Comparison of ENCODE assay signal across 22 cellular contexts in genomic region chr3:86562095-86562494, GRCh38.
A peak's percentile ranks its signal among the peaks of the same experiment; 100 is the strongest.
DNase-seq lines count a peak whose midpoint lies in the region; ATAC-seq and TF ChIP-seq lines count a peak whose summit lies in the region.
"Had no signal": no experiment of that assay in that cellular context is flagged by ENCODE, and none has a peak within 500 bp of the region (broad histone marks: within the 10 kb centered on the region; RNA-seq: fewer than 3 reads in every experiment).

No MANE protein-coding gene starts in this region.

- no peak for ATAC-seq in activated CD8-positive, alpha-beta T cell treated with anti-CD3 and anti-CD28 coated beads for 36 hours
- ATAC-seq: Panc1, T-cell had no signal

- no peak overlapping the region for H3K27ac Mint-ChIP-seq in activated CD8-positive, alpha-beta T cell treated with anti-CD3 and anti-CD28 coated beads for 36 hours
- H3K27ac Mint-ChIP-seq: CD4-positive, CD25-positive, alpha-beta regulatory T cell; IgD-negative memory B cell; T-cell had no signal

- H2BK15ac ChIP-seq in neuronal stem cell (ENCODE audit: low read length), result no peak overlapping the region

- TF ChIP-seq CTCF in hepatocyte (IDR thresholded peaks at IDR 0.05; ENCODE audit: poor library complexity), result no peak
- TF ChIP-seq CTCF in activated CD8-positive, alpha-beta T cell treated with anti-CD3 and anti-CD28 coated beads for 36 hours (IDR thresholded peaks at IDR 0.05), result no peak

- intact Hi-C loops in activated CD8-positive, alpha-beta T cell treated with anti-CD3 and anti-CD28 coated beads for 36 hours (cut with micrococcal nuclease), result no loop called here

- POLR2A ChIA-PET in activated CD8-positive, alpha-beta T cell treated with anti-CD3 and anti-CD28 coated beads for 36 hours (lab: Charles Lee), result no interaction called here

- H2AFZ ChIP-seq in hepatocyte (peak overlapping the region; percentile 39), neuronal stem cell (ENCODE audit: low read length) (peak overlapping the region; percentile 71)

- WGBS in HUES64, result 15% methylated on average over 1 of the region's 1 CpG
- 44% methylated on average over 1 of the region's 1 CpG for WGBS in hepatocyte (ENCODE audit: low lambda C conversion rate, missing lambda C conversion rate)
- no CpG with 5 or more reads among the region's 1 CpG for WGBS in neuronal stem cell (ENCODE audit: extremely low coverage in 2 of 2, insufficient read length in 2 of 2, insufficient replicate concordance in 1 of 2), 2 donors

- peaks cover 1% of the 10 kb centered on the region for H3K9me3 Mint-ChIP-seq in activated CD8-positive, alpha-beta T cell treated with anti-CD3 and anti-CD28 coated beads for 36 hours
- H3K9me3 Mint-ChIP-seq: IgD-negative memory B cell had no signal

- H3K4me3 Mint-ChIP-seq in activated CD8-positive, alpha-beta T cell treated with anti-CD3 and anti-CD28 coated beads for 36 hours, result no peak overlapping the region
- H3K4me3 Mint-ChIP-seq: CD4-positive, CD25-positive, alpha-beta regulatory T cell; IgD-negative memory B cell; T-cell had no signal

- no peaks in the 10 kb centered on the region for H3K27me3 Mint-ChIP-seq in activated CD8-positive, alpha-beta T cell treated with anti-CD3 and anti-CD28 coated beads for 36 hours
- H3K27me3 Mint-ChIP-seq: CD4-positive, CD25-positive, alpha-beta regulatory T cell; IgD-negative memory B cell; T-cell had no signal

- no peak overlapping the region for H2BK5ac ChIP-seq in neuronal stem cell (ENCODE audit: low read length)

- H3K27me3 ChIP-seq in HUES64 (ENCODE audit: insufficient read depth, low read length) (no peaks in the 10 kb centered on the region), hepatocyte (no peaks in the 10 kb centered on the region), neuronal stem cell (ENCODE audit: control insufficient read depth in 3 of 3, insufficient read depth in 3 of 3, low read depth in 1 of 3, low read length in 3 of 3) (no peaks in the 10 kb centered on the region)
- H3K27me3 ChIP-seq: BLaER1 had no signal

- CTCF ChIA-PET in activated CD8-positive, alpha-beta T cell treated with anti-CD3 and anti-CD28 coated beads for 36 hours (lab: Charles Lee), result interaction anchor here (0.6 to 1.2 kb wide), 2 partner anchors 93 to 134 kb away, joined by 3 read pairs; no protein-coding TSS in a partner anchor

- H3K36me3 ChIP-seq in HUES64 (ENCODE audit: insufficient read depth, low read length), result no peaks in the 10 kb centered on the region
- no peaks in the 10 kb centered on the region for H3K36me3 ChIP-seq in hepatocyte (replicated peaks; ENCODE audit: insufficient read depth, low read depth)
- no peaks in the 10 kb centered on the region for H3K36me3 ChIP-seq in neuronal stem cell (replicated peaks in 1 of 2; ENCODE audit: control insufficient read depth in 2 of 2, insufficient read depth in 2 of 2, low read length in 2 of 2)
- H3K36me3 ChIP-seq: BLaER1 had no signal

- no peak overlapping the region for H3K4ac ChIP-seq in neuronal stem cell (ENCODE audit: low read length)

- H3K79me2 ChIP-seq in hepatocyte, result no peaks in the 10 kb centered on the region

- H3K9ac ChIP-seq in HUES64 (ENCODE audit: low read depth, low read length) (no peak overlapping the region), neuronal stem cell (ENCODE audit: low read depth, low read length, poor library complexity) (no peak overlapping the region)
- H3K9ac ChIP-seq: BLaER1, KMS-11 had no signal

- no peak overlapping the region for H2AK5ac ChIP-seq in neuronal stem cell (ENCODE audit: low read depth, low read length)

- H3K9me3 ChIP-seq in HUES64 (ENCODE audit: insufficient read depth, low read depth, low read length) (no peaks in the 10 kb centered on the region), hepatocyte (ENCODE audit: low read depth) (no peaks in the 10 kb centered on the region), neuronal stem cell (replicated peaks in 1 of 2; ENCODE audit: control insufficient read depth in 2 of 2, insufficient read depth in 1 of 2, low read depth in 1 of 2, low read length in 2 of 2) (no peaks in the 10 kb centered on the region)
- H3K9me3 ChIP-seq: BLaER1 had no signal

- no peaks in the 10 kb centered on the region for H4K20me1 ChIP-seq in hepatocyte (ENCODE audit: insufficient read depth, poor library complexity, severe bottlenecking)
- H4K20me1 ChIP-seq: BLaER1 had no signal

- no peaks in the 10 kb centered on the region for H3K79me1 ChIP-seq in neuronal stem cell (ENCODE audit: low read depth, low read length)

- H4K8ac ChIP-seq in neuronal stem cell (ENCODE audit: low read depth, low read length), result no peak overlapping the region

- H3K4me1 ChIP-seq in HUES64 (ENCODE audit: insufficient read depth, low read length), result peaks cover 14% of the 10 kb centered on the region
- peaks cover 18% of the 10 kb centered on the region for H3K4me1 ChIP-seq in hepatocyte (ENCODE audit: insufficient read depth)
- H3K4me1 ChIP-seq in neuronal stem cell (ENCODE audit: control insufficient read depth in 2 of 2, insufficient read depth in 1 of 2, low read depth in 1 of 2, low read length in 2 of 2), result no peaks in the 10 kb centered on the region
- H3K4me1 ChIP-seq: BLaER1 had no signal

- no peaks in the 10 kb centered on the region for H3K36me3 Mint-ChIP-seq in activated CD8-positive, alpha-beta T cell treated with anti-CD3 and anti-CD28 coated beads for 36 hours (ENCODE audit: low read depth)
- H3K36me3 Mint-ChIP-seq: CD4-positive, CD25-positive, alpha-beta regulatory T cell; IgD-negative memory B cell; T-cell had no signal

- no peak overlapping the region for H4K91ac ChIP-seq in neuronal stem cell (ENCODE audit: low read depth, low read length, poor library complexity)

- H3K9me2 ChIP-seq in hepatocyte (replicated peaks; ENCODE audit: insufficient read depth), result no peaks in the 10 kb centered on the region

- H3K4me2 ChIP-seq in hepatocyte (peak overlapping the region; percentile 23), neuronal stem cell (ENCODE audit: insufficient read depth, low read length, poor library complexity, severe bottlenecking) (no peak overlapping the region)
- H3K4me2 ChIP-seq: BLaER1, KMS-11 had no signal

- H3K4me3 ChIP-seq in HUES64 (ENCODE audit: low read length), result no peak overlapping the region
- H3K4me3 ChIP-seq in hepatocyte, result no peak overlapping the region
- H3K4me3 ChIP-seq in neuronal stem cell (ENCODE audit: low read length in 2 of 2), result no peak overlapping the region
- H3K4me3 ChIP-seq: BLaER1 had no signal

- no peak overlapping the region for H2BK120ac ChIP-seq in neuronal stem cell (ENCODE audit: low read depth, low read length)

- no peak overlapping the region for H3K14ac ChIP-seq in neuronal stem cell (ENCODE audit: low read length)

- no peaks in the 10 kb centered on the region for H3K4me1 Mint-ChIP-seq in activated CD8-positive, alpha-beta T cell treated with anti-CD3 and anti-CD28 coated beads for 36 hours (ENCODE audit: low read depth)
- H3K4me1 Mint-ChIP-seq: CD4-positive, CD25-positive, alpha-beta regulatory T cell; IgD-negative memory B cell; T-cell had no signal

- H3K18ac ChIP-seq in neuronal stem cell (ENCODE audit: low read length), result no peak overlapping the region

- no peak overlapping the region for H2BK12ac ChIP-seq in neuronal stem cell (ENCODE audit: low read length)

- peak overlapping the region; percentile 15; the same call in 1 of the 2 replicates for H3K27ac ChIP-seq in HUES64 (ENCODE audit: low read depth, low read length)
- peak overlapping the region; percentile 8 for H3K27ac ChIP-seq in hepatocyte
- no peak overlapping the region for H3K27ac ChIP-seq in neuronal stem cell (replicated peaks; ENCODE audit: low read length)
- H3K27ac ChIP-seq: BLaER1, KMS-11, RWPE1 had no signal

- no peak overlapping the region for H3K23ac ChIP-seq in neuronal stem cell (ENCODE audit: low read depth, low read length, poor library complexity)

- peak; percentile 37 for DNase-seq in NCI-H510A treated with DMSO at 0.1 percent for 48 hours (lab: John Stamatoyannopoulos, UW)
- no peak for DNase-seq in NCI-H510A (lab: John Stamatoyannopoulos, UW)
- no peak for DNase-seq in hepatocyte (ENCODE audit: low spot score)
- no peak for DNase-seq in neuronal stem cell (ENCODE audit: low spot score)
- no peak for DNase-seq in activated CD8-positive, alpha-beta T cell treated with anti-CD3 and anti-CD28 coated beads for 36 hours
- no peak for DNase-seq in AML-193 (lab: John Stamatoyannopoulos, UW)
- DNase-seq in stimulated activated CD4-positive, alpha-beta T cell treated with anti-CD3 and anti-CD28 coated beads, Interleukin-4, amount 100 ng/mL, for 1 hour, result no peak
- DNase-seq: CD4-positive, CD25-positive, alpha-beta regulatory T cell; MM.1S; NCI-H1048; NCI-H1417; NCI-H1694 treated with DMSO at 0.1 percent for 48 hours; NCI-H2081; NCI-H526 treated with DMSO at 0.1 percent for 48 hours; SHP77; T-cell had no signal
